In genomic region chr1:226444901-226445300, GRCh38 we compare ENCODE assay signal across 9 cellular contexts. TPM values are rescaled to one million over a fixed set of nuclear protein-coding genes. Genes with fewer than 3 reads are reported as not detected.
DNase-seq lines count a peak whose midpoint lies in the region; ATAC-seq and TF ChIP-seq lines count a peak whose summit lies in the region.
"Had no signal": no experiment of that assay in that cellular context is flagged by ENCODE, and none has a peak within 500 bp of the region (broad histone marks: within the 10 kb centered on the region; RNA-seq: fewer than 3 reads in every experiment).

No MANE protein-coding gene starts in this region.

- no peaks in the 10 kb centered on the region for H4K20me1 ChIP-seq in Karpas-422 (ENCODE audit: insufficient read depth, low read depth, low read length)

- peak; percentile 56 for TF ChIP-seq CTCF in GM12864 (IDR thresholded peaks at IDR 0.05; ENCODE audit: low read depth, low read length, missing control alignments)

- H3K9ac ChIP-seq in Karpas-422 (ENCODE audit: low read length) = peak overlapping the region; percentile 57

- no peaks in the 10 kb centered on the region for H3K79me2 ChIP-seq in Karpas-422 (ENCODE audit: low read length)

- H3K4me3 ChIP-seq in GM12864 (ENCODE audit: low read depth, low read length) = no peak overlapping the region
- H3K4me3 ChIP-seq in Karpas-422 (ENCODE audit: low read length) = peak overlapping the region; percentile 26; the same call in 1 of the 2 replicates

- H3K9me3 ChIP-seq in Karpas-422 (ENCODE audit: low read length) = no peaks in the 10 kb centered on the region
- H3K9me3 ChIP-seq: neutrophil had no signal

- DNase-seq in GM12864 (ENCODE audit: low read depth) (peak; percentile 93), Karpas-422 (peak; percentile 92), NCI-H1092 treated with DMSO at 0.1 percent for 48 hours (lab: John Stamatoyannopoulos, UW) (no peak), NCI-H2029 treated with DMSO at 0.1 percent for 48 hours (lab: John Stamatoyannopoulos, UW) (no peak), NCI-H510A (lab: John Stamatoyannopoulos, UW) (no peak)
- peak; percentile 65 to 73 for DNase-seq in activated T-cell treated with anti-CD3 and anti-CD28 coated beads, Interleukin-2, amount 50 U/mL, for 48 hours
- DNase-seq in stimulated activated CD4-positive, alpha-beta T cell treated with anti-CD3 and anti-CD28 coated beads, Interleukin-4, amount 100 ng/mL, for 1 hour = peak; percentile 13

- H3K27ac ChIP-seq in Karpas-422 (ENCODE audit: low read length) = peak overlapping the region; percentile 98
- H3K27ac ChIP-seq: neutrophil had no signal

- H3K4me2 ChIP-seq in Karpas-422 (ENCODE audit: low read depth, low read length, poor library complexity, severe bottlenecking) = peak overlapping the region; percentile 64

- H3K27me3 ChIP-seq in Karpas-422 (ENCODE audit: low read length) = no peaks in the 10 kb centered on the region

- H3K4me1 ChIP-seq in Karpas-422 (ENCODE audit: low read length) = peaks cover 46% of the 10 kb centered on the region

- 0 out of 2 replicates have a peak overlapping the region, but pooled peaks have one; percentile 4 for H2AFZ ChIP-seq in Karpas-422 (ENCODE audit: low read length)

- peak; percentile 100 for ATAC-seq in GM21529 (IDR thresholded peaks at IDR 0.05; ENCODE audit: unreplicated experiment)

- no peaks in the 10 kb centered on the region for H3K36me3 ChIP-seq in Karpas-422 (ENCODE audit: insufficient read depth, low read length)
- H3K36me3 ChIP-seq: neutrophil had no signal

- no peaks in the 10 kb centered on the region for H3K9me2 ChIP-seq in Karpas-422 (replicated peaks; ENCODE audit: insufficient read depth, low read length)

RNA-seq across cellular contexts. Expression of gene PARP1, which starts 37.0 kb away (rescaled TPM):
- 298 and 586 TPM in 2 replicates for total RNA-seq in Karpas-422 (2014; rRNA removed; shearing (Covaris generic); ENCODE audit: low replicate concordance)

Comparison
In these comparisons a context has a peak if more than half of its experiments do, and no peak if none do; other contexts are left out.
1. DNase-seq: peak in GM12864 (single experiment), Karpas-422 (single experiment), activated T-cell treated with anti-CD3 and anti-CD28 coated beads, Interleukin-2, amount 50 U/mL, for 48 hours (2 of 2) and stimulated activated CD4-positive, alpha-beta T cell treated with anti-CD3 and anti-CD28 coated beads, Interleukin-4, amount 100 ng/mL, for 1 hour (single experiment); none in NCI-H1092 treated with DMSO at 0.1 percent for 48 hours (single experiment), NCI-H2029 treated with DMSO at 0.1 percent for 48 hours (single experiment) and NCI-H510A (single experiment).